2 cellular contexts compared by ENCODE assay signal in the genomic region with DNA sequence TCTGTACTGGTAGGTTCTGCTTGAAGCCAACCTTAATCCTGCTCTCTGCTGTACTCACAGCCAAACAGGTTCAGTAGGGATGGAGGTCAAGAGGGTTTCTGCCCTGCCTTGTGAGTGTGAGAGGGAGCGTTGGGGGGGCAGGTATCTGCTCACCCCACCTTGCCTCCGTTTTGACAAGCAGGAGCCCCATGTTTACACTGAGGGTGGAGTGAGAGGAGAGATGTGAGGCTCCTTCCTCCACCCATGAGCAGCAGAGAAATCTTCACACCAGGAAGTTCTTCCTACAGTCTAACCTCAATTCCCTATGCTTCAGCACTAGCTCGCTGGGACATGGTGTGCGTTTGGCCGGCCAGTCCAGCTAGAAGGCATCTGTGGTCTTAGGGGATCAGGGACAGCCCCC.
A peak's percentile ranks its signal among the peaks of the same experiment; 100 is the strongest.
TF ChIP-seq lines count a peak whose summit lies in the region.

No MANE protein-coding gene starts in this region.

TF ChIP-seq in HEK293, 187 proteins besides CTCF, POLR2A, EP300 and RAD21:
- TF ChIP-seq ZNF664 (tag by site-specific recombination; IDR thresholded peaks at IDR 0.05), result no peak
- TF ChIP-seq KLF1 (tag by site-specific recombination; IDR thresholded peaks at IDR 0.05), result peak; percentile 35; the same call in 1 of the 2 replicates

TF ChIP-seq in HepG2, 621 proteins besides CTCF, POLR2A, EP300 and RAD21:
- TF ChIP-seq MBD4 (IDR thresholded peaks at IDR 0.05; ENCODE audit: borderline replicate concordance, low read length) (no peak), GATA4 (IDR thresholded peaks at IDR 0.05; ENCODE audit: borderline replicate concordance, low read depth) (no peak), ERF (CRISPR knock-in tag; IDR thresholded peaks at IDR 0.05) (no peak), IKZF4 (CRISPR knock-in tag; IDR thresholded peaks at IDR 0.05; ENCODE audit: borderline replicate concordance, low read depth, not compliant biosample characterization) (no peak), KLF9 (CRISPR knock-in tag; IDR thresholded peaks at IDR 0.05; ENCODE audit: low read depth) (no peak), CENPT (CRISPR knock-in tag; IDR thresholded peaks at IDR 0.05; ENCODE audit: low read depth) (no peak), PTBP1 (IDR thresholded peaks at IDR 0.05; ENCODE audit: low read depth, low read length, poor library complexity, severe bottlenecking) (no peak)
- TF ChIP-seq, protein P1, sequence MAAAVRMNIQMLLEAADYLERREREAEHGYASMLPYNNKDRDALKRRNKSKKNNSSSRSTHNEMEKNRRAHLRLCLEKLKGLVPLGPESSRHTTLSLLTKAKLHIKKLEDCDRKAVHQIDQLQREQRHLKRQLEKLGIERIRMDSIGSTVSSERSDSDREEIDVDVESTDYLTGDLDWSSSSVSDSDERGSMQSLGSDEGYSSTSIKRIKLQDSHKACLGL (CRISPR knock-in tag; IDR thresholded peaks at IDR 0.05), result no peak
- TF ChIP-seq, protein P2, sequence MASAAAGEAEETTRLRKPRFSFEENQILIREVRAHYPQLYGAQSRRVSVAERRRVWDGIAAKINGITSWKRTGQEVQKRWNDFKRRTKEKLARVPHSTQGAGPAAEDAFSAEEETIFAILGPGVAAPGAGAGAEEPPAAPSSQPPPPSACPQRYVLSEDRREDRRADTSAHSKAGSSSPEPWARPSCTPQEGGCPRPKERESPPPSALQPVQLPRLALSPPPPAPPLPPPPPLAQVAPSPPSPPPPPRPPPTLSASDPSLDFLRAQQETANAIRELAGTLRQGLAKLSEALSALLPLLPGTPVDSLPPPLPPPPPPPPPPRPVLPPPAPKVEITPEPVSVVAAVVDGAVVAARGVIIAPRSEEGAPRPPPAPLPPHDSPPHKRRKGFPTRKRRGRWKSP (CRISPR knock-in tag; IDR thresholded peaks at IDR 0.05), result no peak
TF ChIP-seq in HepG2: peak in this region for 0.
